Comparison of ENCODE assay signal across 8 cellular contexts in the genomic region with DNA sequence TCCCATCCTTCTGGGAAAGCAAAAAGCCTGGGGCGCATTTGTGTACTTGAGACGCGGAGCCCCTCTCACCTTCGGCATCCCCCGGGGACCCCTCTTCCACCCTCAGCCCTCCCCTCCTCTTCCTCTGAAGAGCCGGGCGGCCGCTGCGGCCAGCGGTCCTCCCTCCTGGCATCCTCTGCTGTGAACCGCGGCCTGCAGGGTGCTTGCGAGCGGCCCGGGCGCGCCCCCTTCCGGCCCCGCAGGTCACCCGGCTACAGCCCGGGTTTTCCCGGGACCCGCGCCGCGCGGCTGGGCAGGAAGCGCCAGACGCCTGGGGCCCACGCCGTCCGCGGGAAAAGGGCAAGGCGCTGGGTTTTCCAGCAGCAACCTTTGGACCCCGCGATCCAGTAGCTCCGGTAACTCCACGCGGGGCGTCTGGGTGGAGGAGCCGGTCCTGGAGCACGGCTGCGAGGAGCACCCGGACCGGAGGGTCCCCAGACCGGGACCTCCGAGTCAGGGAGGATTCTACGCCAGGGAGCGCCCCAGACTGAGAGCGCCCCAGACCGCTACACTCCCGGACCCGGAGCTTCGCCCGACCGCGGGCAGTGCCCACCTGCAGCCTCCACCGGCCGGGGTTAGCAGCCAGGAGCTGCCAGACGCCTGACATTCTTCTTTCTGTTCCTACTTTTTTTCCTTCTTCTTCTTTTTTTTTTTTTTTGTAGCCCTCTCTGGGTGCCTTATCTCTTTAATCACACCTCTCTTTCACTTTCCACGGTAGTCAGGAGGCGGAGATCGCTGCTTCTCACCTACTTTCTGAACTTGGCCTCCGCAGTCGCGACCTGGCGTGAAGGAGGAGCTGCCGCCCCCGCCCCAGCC. TPM values are rescaled to one million over a fixed set of nuclear protein-coding genes. Genes with fewer than 3 reads are reported as not detected.
DNase-seq lines count a peak whose midpoint lies in the region; ATAC-seq and TF ChIP-seq lines count a peak whose summit lies in the region.

A gene with protein sequence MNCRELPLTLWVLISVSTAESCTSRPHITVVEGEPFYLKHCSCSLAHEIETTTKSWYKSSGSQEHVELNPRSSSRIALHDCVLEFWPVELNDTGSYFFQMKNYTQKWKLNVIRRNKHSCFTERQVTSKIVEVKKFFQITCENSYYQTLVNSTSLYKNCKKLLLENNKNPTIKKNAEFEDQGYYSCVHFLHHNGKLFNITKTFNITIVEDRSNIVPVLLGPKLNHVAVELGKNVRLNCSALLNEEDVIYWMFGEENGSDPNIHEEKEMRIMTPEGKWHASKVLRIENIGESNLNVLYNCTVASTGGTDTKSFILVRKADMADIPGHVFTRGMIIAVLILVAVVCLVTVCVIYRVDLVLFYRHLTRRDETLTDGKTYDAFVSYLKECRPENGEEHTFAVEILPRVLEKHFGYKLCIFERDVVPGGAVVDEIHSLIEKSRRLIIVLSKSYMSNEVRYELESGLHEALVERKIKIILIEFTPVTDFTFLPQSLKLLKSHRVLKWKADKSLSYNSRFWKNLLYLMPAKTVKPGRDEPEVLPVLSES (plus strand): TSS at position 271 of the 855 bp plus-strand sequence. CDS start 6,865 bp downstream, outside the sequence.

- peak within 1 kb of the TSS; percentile 89 for H3K4me3 Mint-ChIP-seq in activated naive CD8-positive, alpha-beta T cell
- H3K4me3 Mint-ChIP-seq in type B pancreatic cell, result peak within 1 kb of the TSS; percentile 92

- H3K4me1 Mint-ChIP-seq in activated naive CD8-positive, alpha-beta T cell (ENCODE audit: low read depth), result peaks cover 41% of the 10 kb centered on the region
- no peaks in the 10 kb centered on the region for H3K4me1 Mint-ChIP-seq in type B pancreatic cell (ENCODE audit: unreplicated experiment)

- peak within 1 kb of the TSS; percentile 95 for H3K27ac Mint-ChIP-seq in activated naive CD8-positive, alpha-beta T cell
- peak within 1 kb of the TSS; percentile 79 for H3K27ac Mint-ChIP-seq in type B pancreatic cell

- no peaks in the 10 kb centered on the region for H3K27me3 Mint-ChIP-seq in activated naive CD8-positive, alpha-beta T cell
- peaks cover 30% of the 10 kb centered on the region for H3K27me3 Mint-ChIP-seq in type B pancreatic cell

- ATAC-seq in GM21390 (IDR thresholded peaks at IDR 0.05; ENCODE audit: unreplicated experiment), result peak; percentile 92

- H3K9me3 Mint-ChIP-seq in activated naive CD8-positive, alpha-beta T cell (ENCODE audit: low read depth), result no peaks in the 10 kb centered on the region
- no peaks in the 10 kb centered on the region for H3K9me3 Mint-ChIP-seq in type B pancreatic cell

- peaks cover 5% of the 10 kb centered on the region for H3K36me3 Mint-ChIP-seq in activated naive CD8-positive, alpha-beta T cell
- no peaks in the 10 kb centered on the region for H3K36me3 Mint-ChIP-seq in type B pancreatic cell

- intact Hi-C loops in cardiac septum (cut with DNase I), result loop anchor here (5.0 kb wide), 1 partner anchor 113 kb away; no protein-coding TSS in a partner anchor
- intact Hi-C loops in posterior cingulate gyrus (cut with DNase I), result loop anchor here (5.0 kb wide), 2 partner anchors 113 to 333 kb away; no protein-coding TSS in a partner anchor

- DNase-seq in DMS79 treated with DMSO at 0.1 percent for 48 hours (lab: John Stamatoyannopoulos, UW), result peak; percentile 2
- DNase-seq in HUDEP-2 (lab: John Stamatoyannopoulos, UW; ENCODE audit: unreplicated experiment in 76 of 76), result peak in 48 of 76 experiments; percentile 3 to 61 (median 32)
- peak; percentile 28 for DNase-seq in SKM-1 treated with dmso at 0.1 percent for 144 hours (lab: John Stamatoyannopoulos, UW; ENCODE audit: unreplicated experiment)
- DNase-seq in cardiac septum (ENCODE audit: low spot score), result peak; percentile 92
- DNase-seq in posterior cingulate gyrus, result peak; percentile 25 to 92 (median 56)
- peak; percentile 88 for DNase-seq in type B pancreatic cell (ENCODE audit: extremely low spot score, unreplicated experiment)

- peak; percentile 82 for TF ChIP-seq CTCF in type B pancreatic cell (conservative IDR thresholded peaks at IDR 0.05)

RNA-seq across cellular contexts. Expression of the gene that starts here (rescaled TPM):
- total RNA-seq in cardiac septum (1.3 TPM), type B pancreatic cell (ENCODE audit: low replicate concordance) (5.8 and 9.8 TPM in 2 replicates)

Comparison
In these comparisons a context has a peak if more than half of its experiments do, and no peak if none do; other contexts are left out.
1. Peak in every context shown above with its lines: DNase-seq and ATAC-seq.
2. DNase-seq: peak in every context shown above with its lines; median percentile 92 in cardiac septum; 88 in type B pancreatic cell; 56 in posterior cingulate gyrus; 32 in HUDEP-2; 28 in SKM-1 treated with dmso at 0.1 percent for 144 hours; 2 in DMS79 treated with DMSO at 0.1 percent for 48 hours.